28 cellular contexts compared by ENCODE assay signal in genomic region chr7:127913686-127914085, GRCh38.
"Had no signal": no experiment of that assay in that cellular context is flagged by ENCODE, and none has a peak within 500 bp of the region (broad histone marks: within the 10 kb centered on the region; RNA-seq: fewer than 3 reads in every experiment).

No MANE protein-coding gene starts in this region.

- H3K36me3 ChIP-seq: esophagus squamous epithelium, gastrocnemius medialis, suprapubic skin, tibial artery, upper lobe of right lung had no signal

- H3K9me3 ChIP-seq: esophagus squamous epithelium, gastrocnemius medialis, suprapubic skin, tibial artery, upper lobe of right lung had no signal

- ATAC-seq: activated naive CD8-positive, alpha-beta T cell treated with anti-CD3 and anti-CD28 coated beads, Interleukin-2, amount 50 U/mL, for 24 hours; activated T-cell treated with anti-CD3 and anti-CD28 coated beads, Interleukin-2, amount 50 U/mL, for 4 hours; activated T-helper 17 cell treated with anti-CD3 and anti-CD28 coated beads, Interleukin-2, amount 50 U/mL, for 72 hours; gastrocnemius medialis; naive thymus-derived CD8-positive, alpha-beta T cell; right cardiac atrium; T-helper 17 cell; upper lobe of right lung had no signal

- H3K27ac ChIP-seq: epithelial cell of prostate, esophagus squamous epithelium, gastrocnemius medialis, parathyroid adenoma, suprapubic skin, tibial artery, upper lobe of right lung had no signal

- DNase-seq: activated CD4-positive, alpha-beta memory T cell treated with anti-CD3 and anti-CD28 coated beads, Interleukin-2, amount 10 ng/mL, durations not matched to agents 7 days and 5 days; activated CD4-positive, alpha-beta T cell treated with anti-CD3 and anti-CD28 coated beads for 1 hour; activated CD4-positive, alpha-beta T cell treated with anti-CD3 and anti-CD28 coated beads, Interleukin-2, amount 10 ng/mL, durations not matched to agents 7 days and 5 days; activated naive CD8-positive, alpha-beta T cell treated with anti-CD3 and anti-CD28 coated beads, Interleukin-2, amount 50 U/mL, for 24 hours; activated T-cell treated with anti-CD3 and anti-CD28 coated beads, Interleukin-2, amount 50 U/mL, for 4 hours; dermis blood vessel endothelial cell; effector CD4-positive, alpha-beta T cell; esophagus squamous epithelium; gastrocnemius medialis; glutamatergic neuron; hippocampal formation; kidney; left colon; mammary epithelial cell; naive thymus-derived CD8-positive, alpha-beta T cell; nucleus accumbens; right cardiac atrium; stimulated activated CD4-positive, alpha-beta T cell treated with anti-CD3 and anti-CD28 coated beads, Interleukin-15, amount 100 ng/mL, for 24 hours; stimulated activated CD4-positive, alpha-beta T cell treated with anti-CD3 and anti-CD28 coated beads, Interleukin-2, amount 100 ng/mL, for 24 hours; stimulated activated naive CD4-positive, alpha-beta T cell; T-helper 17 cell; T1000; tibial artery; upper lobe of right lung had no signal

- H3K4me1 ChIP-seq: esophagus squamous epithelium, gastrocnemius medialis, suprapubic skin, upper lobe of right lung had no signal

- H3K4me3 ChIP-seq: esophagus squamous epithelium, gastrocnemius medialis, suprapubic skin, tibial artery, upper lobe of right lung had no signal
